ENCODE assay signal across 18 cellular contexts in the genomic region with DNA sequence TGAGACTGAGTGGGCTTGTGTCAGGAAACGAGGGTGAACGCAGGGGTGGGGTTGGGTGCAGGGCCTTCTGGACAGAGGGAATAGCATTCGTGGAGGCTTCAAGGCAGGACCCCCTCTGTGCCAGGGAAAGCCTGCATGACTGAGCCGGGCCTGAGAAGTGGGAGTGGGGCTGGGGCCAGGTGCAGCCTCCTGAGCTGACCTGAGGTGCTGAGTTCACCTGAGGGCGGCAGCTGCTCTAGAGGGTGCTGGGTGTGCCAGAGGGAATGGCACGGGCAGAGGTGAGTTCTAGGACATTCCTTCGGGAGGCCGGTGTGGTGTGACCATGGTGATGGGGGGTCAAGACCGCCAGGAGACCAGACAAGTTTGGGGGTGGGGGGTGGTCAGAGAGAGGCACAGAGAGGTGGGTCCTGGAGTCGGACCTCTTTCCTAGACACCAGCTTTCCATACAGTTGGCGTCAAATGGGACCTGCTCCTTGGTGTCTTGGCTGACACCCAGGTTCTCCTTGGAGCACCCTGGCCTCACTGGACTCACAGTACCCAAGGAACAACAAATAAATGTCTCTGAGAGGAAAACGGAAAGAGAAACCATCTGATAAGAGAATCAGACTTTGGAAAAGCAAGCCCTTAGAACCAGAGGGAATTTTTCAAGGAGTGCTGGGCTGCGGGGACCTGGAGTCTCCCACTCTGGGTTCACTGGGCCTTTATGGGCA. TPM values are rescaled to one million over a fixed set of nuclear protein-coding genes. Genes with fewer than 3 reads are reported as not detected.
A peak's percentile ranks its signal among the peaks of the same experiment; 100 is the strongest.
DNase-seq lines count a peak whose midpoint lies in the region; TF ChIP-seq lines count a peak whose summit lies in the region.
"Had no signal": no experiment of that assay in that cellular context is flagged by ENCODE, and none has a peak within 500 bp of the region (broad histone marks: within the 10 kb centered on the region; RNA-seq: fewer than 3 reads in every experiment).

No MANE protein-coding gene starts in this region.

- 67 to 71% methylated on average over 5 to 12 of the region's 13 CpGs for WGBS in esophagus squamous epithelium, 2 donors

- H3K9ac ChIP-seq in BLaER1 (no peak overlapping the region), neural progenitor cell (no peak overlapping the region)

- H3F3A ChIP-seq in neural progenitor cell (ENCODE audit: low read depth): peaks cover 12% of the 10 kb centered on the region

- H3K4me1 Mint-ChIP-seq in chondrocyte (ENCODE audit: low read depth) (no peaks in the 10 kb centered on the region), neural progenitor cell (peaks cover 22% of the 10 kb centered on the region)
- H3K4me1 Mint-ChIP-seq: B cell, CD14-positive monocyte had no signal

- intact Hi-C loops in esophagus squamous epithelium (cut with DNase I): no loop called here

- H3K4me2 ChIP-seq in BLaER1: peak overlapping the region; percentile 16; the same call in 1 of the 2 replicates
- peak overlapping the region; percentile 22 for H3K4me2 ChIP-seq in neural progenitor cell

- peaks cover 73% of the 10 kb centered on the region for H3K27me3 Mint-ChIP-seq in chondrocyte (ENCODE audit: low read depth)
- peaks cover 22% of the 10 kb centered on the region for H3K27me3 Mint-ChIP-seq in neural progenitor cell (ENCODE audit: insufficient read depth, low read depth)

- TF ChIP-seq CTCF in LNCaP clone FGC (IDR thresholded peaks at IDR 0.05; ENCODE audit: control insufficient read depth, extremely low read depth, insufficient read depth): no peak
- TF ChIP-seq CTCF in chondrocyte (IDR thresholded peaks at IDR 0.05): no peak
- TF ChIP-seq CTCF in neural progenitor cell (IDR thresholded peaks at IDR 0.05): no peak
- no peak for TF ChIP-seq CTCF in esophagus squamous epithelium (IDR thresholded peaks at IDR 0.05)

- H3K9me3 Mint-ChIP-seq in chondrocyte (ENCODE audit: low read depth) (no peaks in the 10 kb centered on the region), neural progenitor cell (no peaks in the 10 kb centered on the region)
- H3K9me3 Mint-ChIP-seq: CD14-positive monocyte; CD8-positive, alpha-beta T cell had no signal

- H3K79me2 ChIP-seq in neural progenitor cell (ENCODE audit: low read depth): no peaks in the 10 kb centered on the region

- H3K4me3 ChIP-seq in BLaER1 (no peak overlapping the region), LNCaP clone FGC (ENCODE audit: low read depth, low read length) (0 out of 2 replicates have a peak overlapping the region, but pooled peaks have one; percentile 2), neural progenitor cell (no peak overlapping the region), esophagus squamous epithelium (no peak overlapping the region)

- H3K27ac Mint-ChIP-seq in chondrocyte (ENCODE audit: unreplicated experiment) (no peak overlapping the region), neural progenitor cell (peak overlapping the region; percentile 34)
- H3K27ac Mint-ChIP-seq: B cell; CD14-positive monocyte; CD8-positive, alpha-beta T cell had no signal

- H3K4me3 Mint-ChIP-seq in chondrocyte (ENCODE audit: unreplicated experiment) (no peak overlapping the region), neural progenitor cell (peak overlapping the region; percentile 28)
- H3K4me3 Mint-ChIP-seq: B cell; CD14-positive monocyte; CD8-positive, alpha-beta T cell had no signal

- H3K4me1 ChIP-seq in BLaER1: peaks cover 10% of the 10 kb centered on the region
- peaks cover 63% of the 10 kb centered on the region for H3K4me1 ChIP-seq in neural progenitor cell
- no peaks in the 10 kb centered on the region for H3K4me1 ChIP-seq in esophagus squamous epithelium

- H4K20me1 ChIP-seq in BLaER1 (no peaks in the 10 kb centered on the region), neural progenitor cell (ENCODE audit: low read depth) (no peaks in the 10 kb centered on the region)

- DNase-seq in LNCaP clone FGC (ENCODE audit: low read depth): peak; percentile 67
- DNase-seq in chondrocyte (ENCODE audit: low spot score): peak; percentile 40
- no peak for DNase-seq in neural progenitor cell (ENCODE audit: low spot score)
- no peak for DNase-seq in HUDEP-2 (lab: John Stamatoyannopoulos, UW; ENCODE audit: unreplicated experiment in 76 of 76)
- DNase-seq in NK-92 treated with Interleukin-12 subunit alpha and Interleukin-12 subunit beta, amount 100 ng/mL, for 24 hours (lab: John Stamatoyannopoulos, UW): no peak
- no peak for DNase-seq in esophagus squamous epithelium (lab: John Stamatoyannopoulos, UW)
- no peak for DNase-seq in NCI-H2196 (lab: John Stamatoyannopoulos, UW; ENCODE audit: unreplicated experiment)
- DNase-seq: ACHN; CD8-positive, alpha-beta T cell; COR-L47; DMS153; DMS79 treated with DMSO at 0.1 percent for 48 hours; EL had no signal

- H3K27ac ChIP-seq in BLaER1 (no peak overlapping the region), neural progenitor cell (no peak overlapping the region), esophagus squamous epithelium (no peak overlapping the region)
- H3K27ac ChIP-seq: HL-60 had no signal

- H3K9me3 ChIP-seq in BLaER1 (no peaks in the 10 kb centered on the region), neural progenitor cell (ENCODE audit: low read depth) (no peaks in the 10 kb centered on the region), esophagus squamous epithelium (no peaks in the 10 kb centered on the region)

- peaks cover 3% of the 10 kb centered on the region; the same call in 1 of the 2 replicates for H3K27me3 ChIP-seq in BLaER1
- H3K27me3 ChIP-seq in neural progenitor cell: peaks cover 4% of the 10 kb centered on the region
- peaks cover 0 to 100% (median 0%) of the 10 kb centered on the region in 4 donors for H3K27me3 ChIP-seq in esophagus squamous epithelium

- H2AFZ ChIP-seq in neural progenitor cell (replicated peaks): no peak overlapping the region

- H3K36me3 Mint-ChIP-seq in chondrocyte (ENCODE audit: low read depth) (no peaks in the 10 kb centered on the region), neural progenitor cell (no peaks in the 10 kb centered on the region)
- H3K36me3 Mint-ChIP-seq: CD14-positive monocyte; CD8-positive, alpha-beta T cell had no signal

- no peak for TF ChIP-seq POLR2A in esophagus squamous epithelium (IDR thresholded peaks at IDR 0.05)

- no peaks in the 10 kb centered on the region for H3K36me3 ChIP-seq in BLaER1
- no peaks in the 10 kb centered on the region for H3K36me3 ChIP-seq in neural progenitor cell
- no peaks in the 10 kb centered on the region for H3K36me3 ChIP-seq in esophagus squamous epithelium

RNA-seq across cellular contexts. Expression of a gene that starts 7.7 kb away (rescaled TPM):
- total RNA-seq in chondrocyte: not detected in 3 replicates
- 2.0 and 4.5 TPM in 2 replicates for total RNA-seq in neural progenitor cell (ENCODE audit: low replicate concordance)
- total RNA-seq in esophagus squamous epithelium: not detected
- total RNA-seq: A172; B cell; CD8-positive, alpha-beta T cell had no signal

Comparison
In these comparisons a context has a peak if more than half of its experiments do, and no peak if none do; other contexts are left out.
1. DNase-seq: peak in LNCaP clone FGC (single experiment) and chondrocyte (single experiment); none in neural progenitor cell (single experiment), HUDEP-2 (0 of 76), NK-92 treated with Interleukin-12 subunit alpha and Interleukin-12 subunit beta, amount 100 ng/mL, for 24 hours (single experiment), esophagus squamous epithelium (single experiment) and NCI-H2196 (single experiment).